21 cellular contexts compared by ENCODE assay signal in genomic region chr10:67782556-67782955, GRCh38. TPM values are rescaled to one million over a fixed set of nuclear protein-coding genes. Genes with fewer than 3 reads are reported as not detected.
DNase-seq lines count a peak whose midpoint lies in the region; ATAC-seq, FAIRE-seq and TF ChIP-seq lines count a peak whose summit lies in the region.
"Had no signal": no experiment of that assay in that cellular context is flagged by ENCODE, and none has a peak within 500 bp of the region (broad histone marks: within the 10 kb centered on the region; RNA-seq: fewer than 3 reads in every experiment).

No MANE protein-coding gene starts in this region.

- no peak for FAIRE-seq in K562 (lab: Jason Lieb, UNC)
- FAIRE-seq: A549, G401.6, GM12891, H1, HepG2 had no signal

- no peak for TF ChIP-seq EP300 in K562 (IDR thresholded peaks at IDR 0.05; ENCODE audit: low read length)

- TF ChIP-seq RAD21 in K562 (CRISPR knock-in tag; conservative IDR thresholded peaks at IDR 0.05 in 1 of 2, IDR thresholded peaks at IDR 0.05 in 1 of 2) = no peak

- H3K4me1 ChIP-seq in K562 (replicated peaks in 1 of 2; ENCODE audit: control insufficient read depth in 2 of 2, insufficient read depth in 2 of 2, low read length in 2 of 2) = no peaks in the 10 kb centered on the region
- peaks cover 5% of the 10 kb centered on the region for H3K4me1 ChIP-seq in osteoblast (ENCODE audit: insufficient read depth, low read length)

- no peak for ATAC-seq in activated CD8-positive, alpha-beta T cell treated with anti-CD3 and anti-CD28 coated beads, Interleukin-2, amount 10 ng/mL, durations not matched to agents 7 days and 5 days
- no peak for ATAC-seq in activated CD8-positive, alpha-beta T cell treated with anti-CD3 and anti-CD28 coated beads for 36 hours
- no peak for ATAC-seq in K562
- no peak for ATAC-seq in stimulated activated memory B cell treated with anti-CD40 and anti-IgM and Interleukin-4, amounts not matched to agents 10 μg/mL and 1 μg/mL and 100 μg/mL, for 72 hours
- ATAC-seq in HG03196 (IDR thresholded peaks at IDR 0.05; ENCODE audit: unreplicated experiment) = no peak
- ATAC-seq: A549, HepG2 had no signal

- H3K36me3 Mint-ChIP-seq in activated CD8-positive, alpha-beta T cell treated with anti-CD3 and anti-CD28 coated beads, Interleukin-2, amount 10 ng/mL, durations not matched to agents 7 days and 5 days (ENCODE audit: low read depth) = no peaks in the 10 kb centered on the region
- no peaks in the 10 kb centered on the region for H3K36me3 Mint-ChIP-seq in activated CD8-positive, alpha-beta T cell treated with anti-CD3 and anti-CD28 coated beads for 36 hours (ENCODE audit: low read depth)
- no peaks in the 10 kb centered on the region for H3K36me3 Mint-ChIP-seq in stimulated activated memory B cell treated with anti-CD40 and anti-IgM and Interleukin-4, amounts not matched to agents 10 μg/mL and 1 μg/mL and 100 μg/mL, for 72 hours
- H3K36me3 Mint-ChIP-seq: CD14-positive monocyte; CD4-positive, alpha-beta memory T cell; IgD-negative memory B cell had no signal

- H3K9me3 ChIP-seq in K562 (replicated peaks; ENCODE audit: control insufficient read depth, insufficient read depth, low read depth, low read length) = no peaks in the 10 kb centered on the region
- H3K9me3 ChIP-seq in osteoblast (ENCODE audit: low read depth, low read length) = no peaks in the 10 kb centered on the region
- H3K9me3 ChIP-seq: A549, BLaER1 had no signal

- POLR2A ChIA-PET in activated CD8-positive, alpha-beta T cell treated with anti-CD3 and anti-CD28 coated beads, Interleukin-2, amount 10 ng/mL, durations not matched to agents 7 days and 5 days (lab: Charles Lee) = interaction anchor here (1.2 to 3.5 kb wide), 2 partner anchors 10 to 19 kb away, joined by 3 to 13 read pairs; no protein-coding TSS in a partner anchor
- POLR2A ChIA-PET in activated CD8-positive, alpha-beta T cell treated with anti-CD3 and anti-CD28 coated beads for 36 hours (lab: Charles Lee) = no interaction called here
- POLR2A ChIA-PET in K562 (lab: Yijun Ruan, JAX) = no interaction called here

- no peak for TF ChIP-seq POLR2A in K562 (conservative IDR thresholded peaks at IDR 0.05)

- H3K4me2 ChIP-seq in K562 (ENCODE audit: insufficient read depth, low read length) = no peak overlapping the region
- H3K4me2 ChIP-seq in osteoblast (ENCODE audit: insufficient read depth, low read length) = no peak overlapping the region
- H3K4me2 ChIP-seq: A549, BLaER1 had no signal

- H3K9me1 ChIP-seq in K562 (ENCODE audit: control insufficient read depth, insufficient read depth, low read length) = no peaks in the 10 kb centered on the region

- no peak for TF ChIP-seq CTCF in activated CD8-positive, alpha-beta T cell treated with anti-CD3 and anti-CD28 coated beads for 36 hours (IDR thresholded peaks at IDR 0.05)
- TF ChIP-seq CTCF in K562 (IDR thresholded peaks at IDR 0.05 in 2 of 3, conservative IDR thresholded peaks at IDR 0.05 in 1 of 3; ENCODE audit: insufficient read depth in 2 of 3, low read depth in 1 of 3, low read length in 3 of 3) (no peak), osteoblast (IDR thresholded peaks at IDR 0.05; ENCODE audit: extremely low read depth, low read depth, low read length) (no peak)

- H4K20me1 ChIP-seq in K562 (replicated peaks; ENCODE audit: control insufficient read depth, insufficient read depth, low read length) (no peaks in the 10 kb centered on the region), osteoblast (ENCODE audit: insufficient read depth, low read length) (no peaks in the 10 kb centered on the region)
- H4K20me1 ChIP-seq: BLaER1 had no signal

- BruUV-seq in K562 (replicated peaks; lab: Mats Ljungman, UMichigan) = no TSS peak

- H2AFZ ChIP-seq in K562 (ENCODE audit: low read depth, low read length) (no peak overlapping the region), osteoblast (ENCODE audit: low read length) (no peak overlapping the region)

- H3K4me3 Mint-ChIP-seq in activated CD8-positive, alpha-beta T cell treated with anti-CD3 and anti-CD28 coated beads, Interleukin-2, amount 10 ng/mL, durations not matched to agents 7 days and 5 days = no peak overlapping the region
- no peak overlapping the region for H3K4me3 Mint-ChIP-seq in activated CD8-positive, alpha-beta T cell treated with anti-CD3 and anti-CD28 coated beads for 36 hours
- H3K4me3 Mint-ChIP-seq in stimulated activated memory B cell treated with anti-CD40 and anti-IgM and Interleukin-4, amounts not matched to agents 10 μg/mL and 1 μg/mL and 100 μg/mL, for 72 hours = no peak overlapping the region
- H3K4me3 Mint-ChIP-seq: CD14-positive monocyte, H9 had no signal

- DNase-seq in activated CD8-positive, alpha-beta T cell treated with anti-CD3 and anti-CD28 coated beads, Interleukin-2, amount 10 ng/mL, durations not matched to agents 7 days and 5 days = no peak
- no peak for DNase-seq in activated CD8-positive, alpha-beta T cell treated with anti-CD3 and anti-CD28 coated beads for 36 hours
- DNase-seq in K562 (ENCODE audit: extremely low read depth in 1 of 4, low spot score in 3 of 4) (no peak), osteoblast (ENCODE audit: insufficient read length, low spot score, missing footprints) (no peak), NCI-H1092 (lab: John Stamatoyannopoulos, UW) (no peak)
- DNase-seq: AML-193; CD4-positive, alpha-beta memory T cell; DMS153; DND-41; H9 had no signal

- 0% methylated on average over 2 of the region's 2 CpGs for WGBS in K562 (ENCODE audit: insufficient coverage, low coverage, missing lambda C conversion rate)

- no peaks in the 10 kb centered on the region for H3K36me3 ChIP-seq in K562 (ENCODE audit: control insufficient read depth, insufficient read depth, low read length)
- no peaks in the 10 kb centered on the region for H3K36me3 ChIP-seq in osteoblast (ENCODE audit: insufficient read depth, low read length)
- H3K36me3 ChIP-seq: BLaER1 had no signal

- H3K79me2 ChIP-seq in K562 (ENCODE audit: control insufficient read depth, insufficient read depth, low read length) (no peaks in the 10 kb centered on the region), osteoblast (ENCODE audit: insufficient read depth, low read length) (no peaks in the 10 kb centered on the region)

- CTCF ChIA-PET in activated CD8-positive, alpha-beta T cell treated with anti-CD3 and anti-CD28 coated beads, Interleukin-2, amount 10 ng/mL, durations not matched to agents 7 days and 5 days (lab: Charles Lee) = interaction anchor here (1.5 to 8.6 kb wide), 4 partner anchors 9 to 86 kb away, joined by 3 to 295 read pairs (median 6); partner anchors contain the start of gene CTNNA3
- CTCF ChIA-PET in activated CD8-positive, alpha-beta T cell treated with anti-CD3 and anti-CD28 coated beads for 36 hours (lab: Charles Lee) = interaction anchor here (0.9 to 7.3 kb wide), 4 partner anchors 16 to 117 kb away, joined by 3 to 225 read pairs (median 32); partner anchors contain the start of gene CTNNA3
- CTCF ChIA-PET in K562 (lab: Yijun Ruan, JAX; ENCODE audit: low intra/inter-chr PET ratio) = interaction anchor here (0.6 kb wide), 2 partner anchors 9 to 1627 kb away, joined by 3 to 4 read pairs; no protein-coding TSS in a partner anchor

- in situ Hi-C loops in K562 (cut with MboI) = loop anchor here (10.0 kb wide), 1 partner anchor 522 kb away; no protein-coding TSS in a partner anchor

- no peaks in the 10 kb centered on the region for H3K27me3 Mint-ChIP-seq in activated CD8-positive, alpha-beta T cell treated with anti-CD3 and anti-CD28 coated beads, Interleukin-2, amount 10 ng/mL, durations not matched to agents 7 days and 5 days (ENCODE audit: low read depth)
- H3K27me3 Mint-ChIP-seq in activated CD8-positive, alpha-beta T cell treated with anti-CD3 and anti-CD28 coated beads for 36 hours = no peaks in the 10 kb centered on the region
- no peaks in the 10 kb centered on the region for H3K27me3 Mint-ChIP-seq in stimulated activated memory B cell treated with anti-CD40 and anti-IgM and Interleukin-4, amounts not matched to agents 10 μg/mL and 1 μg/mL and 100 μg/mL, for 72 hours
- H3K27me3 Mint-ChIP-seq: CD4-positive, alpha-beta memory T cell; IgD-negative memory B cell had no signal

- peak overlapping the region; percentile 3 for H3K27ac Mint-ChIP-seq in activated CD8-positive, alpha-beta T cell treated with anti-CD3 and anti-CD28 coated beads, Interleukin-2, amount 10 ng/mL, durations not matched to agents 7 days and 5 days
- H3K27ac Mint-ChIP-seq in activated CD8-positive, alpha-beta T cell treated with anti-CD3 and anti-CD28 coated beads for 36 hours = no peak overlapping the region
- H3K27ac Mint-ChIP-seq in stimulated activated memory B cell treated with anti-CD40 and anti-IgM and Interleukin-4, amounts not matched to agents 10 μg/mL and 1 μg/mL and 100 μg/mL, for 72 hours = peak overlapping the region; percentile 80
- H3K27ac Mint-ChIP-seq: H9 had no signal

- no peaks in the 10 kb centered on the region for H3K27me3 ChIP-seq in K562 (ENCODE audit: control insufficient read depth in 2 of 2, insufficient read depth in 2 of 2, low read length in 2 of 2)
- H3K27me3 ChIP-seq in osteoblast (ENCODE audit: insufficient read depth, low read length) = peaks cover 7% of the 10 kb centered on the region
- H3K27me3 ChIP-seq: BLaER1 had no signal

- no peak overlapping the region for H3K4me3 ChIP-seq in K562
- H3K4me3 ChIP-seq in osteoblast (ENCODE audit: insufficient read depth, low read length) = no peak overlapping the region
- H3K4me3 ChIP-seq: A549, BLaER1 had no signal

- no peaks in the 10 kb centered on the region for H3K9me3 Mint-ChIP-seq in activated CD8-positive, alpha-beta T cell treated with anti-CD3 and anti-CD28 coated beads, Interleukin-2, amount 10 ng/mL, durations not matched to agents 7 days and 5 days (ENCODE audit: insufficient read depth)
- no peaks in the 10 kb centered on the region for H3K9me3 Mint-ChIP-seq in activated CD8-positive, alpha-beta T cell treated with anti-CD3 and anti-CD28 coated beads for 36 hours
- H3K9me3 Mint-ChIP-seq in stimulated activated memory B cell treated with anti-CD40 and anti-IgM and Interleukin-4, amounts not matched to agents 10 μg/mL and 1 μg/mL and 100 μg/mL, for 72 hours = no peaks in the 10 kb centered on the region
- H3K9me3 Mint-ChIP-seq: CD4-positive, alpha-beta memory T cell; H9 had no signal

- H3K4me1 Mint-ChIP-seq in activated CD8-positive, alpha-beta T cell treated with anti-CD3 and anti-CD28 coated beads, Interleukin-2, amount 10 ng/mL, durations not matched to agents 7 days and 5 days (ENCODE audit: low read depth) = peaks cover 57% of the 10 kb centered on the region
- peaks cover 23% of the 10 kb centered on the region for H3K4me1 Mint-ChIP-seq in activated CD8-positive, alpha-beta T cell treated with anti-CD3 and anti-CD28 coated beads for 36 hours (ENCODE audit: low read depth)
- H3K4me1 Mint-ChIP-seq in stimulated activated memory B cell treated with anti-CD40 and anti-IgM and Interleukin-4, amounts not matched to agents 10 μg/mL and 1 μg/mL and 100 μg/mL, for 72 hours = peaks cover 29% of the 10 kb centered on the region
- H3K4me1 Mint-ChIP-seq: H9 had no signal

- H3K9ac ChIP-seq in K562 (ENCODE audit: insufficient read depth in 1 of 2, low read depth in 2 of 2, low read length in 2 of 2) = no peak overlapping the region
- H3K9ac ChIP-seq: BLaER1 had no signal

- intact Hi-C loops in activated CD8-positive, alpha-beta T cell treated with anti-CD3 and anti-CD28 coated beads for 36 hours (cut with micrococcal nuclease) = loop anchor here (5.0 kb wide), 1 partner anchor 115 kb away; no protein-coding TSS in a partner anchor
- intact Hi-C loops in K562 (cut with micrococcal nuclease) = loop anchor here (10.0 kb wide), 1 partner anchor 292 kb away; the partner anchor contains the start of gene HERC4

- no peak overlapping the region for H3K27ac ChIP-seq in K562 (ENCODE audit: extremely low read depth, low read depth, low read length)
- H3K27ac ChIP-seq in osteoblast (ENCODE audit: low read depth, low read length) = no peak overlapping the region
- H3K27ac ChIP-seq: 22Rv1, A549, BLaER1 had no signal

RNA-seq across cellular contexts. Expression of gene DNAJC12, which starts 55.4 kb away (rescaled TPM):
- total RNA-seq in activated CD8-positive, alpha-beta T cell treated with anti-CD3 and anti-CD28 coated beads, Interleukin-2, amount 10 ng/mL, durations not matched to agents 7 days and 5 days = 1 to 10 TPM; 2.6 to 3.0 TPM
- 10 to 100 TPM; 29.1 to 32.5 TPM for total RNA-seq in activated CD8-positive, alpha-beta T cell treated with anti-CD3 and anti-CD28 coated beads for 36 hours
- 1.6 and 6.8 TPM in 2 replicates for total RNA-seq in K562 (2011; cell fraction: chromatin; rRNA removed; ENCODE audit: low replicate concordance)
- total RNA-seq in K562 (2011; cell fraction: nucleolus; rRNA removed) = 1.7 and 2.5 TPM in 2 replicates
- 2.4 and 4.7 TPM in 2 replicates for total RNA-seq in K562 (2011; cell fraction: nucleoplasm; rRNA removed)
- 41.6 and 46.5 TPM in 2 replicates for total RNA-seq in K562 (2014; rRNA removed)
- total RNA-seq in K562 (2014; rRNA removed; fragmentation: Illumina TruSeq; extraction: Trizol) = 68.5 and 79.7 TPM in 2 replicates
- 32.3 and 34.4 TPM in 2 replicates for total RNA-seq in K562 (2015; rRNA removed; fragmentation: Illumina TruSeq; extraction: Trizol)
- 37.0 and 42.4 TPM in 2 replicates for total RNA-seq in K562 (2021)
- 7.4 and 7.7 TPM in 2 replicates for polyA plus RNA-seq in K562 (2011; rRNA removed)
- 1.1 and 3.8 TPM in 2 replicates for polyA plus RNA-seq in K562 (2011; cell fraction: cytosol; rRNA removed)
- 0.51 and 1.2 TPM in 2 replicates for polyA plus RNA-seq in K562 (2011; cell fraction: nucleus; rRNA removed)
- polyA plus RNA-seq in K562 (2012) = 30.3 and 94.1 TPM in 2 replicates
- 88.4 and 90.9 TPM in 2 replicates for polyA plus RNA-seq in K562 (2014; fragmentation: Illumina TruSeq; extraction: Trizol)
- polyA plus RNA-seq in K562 (2014; fragmentation: Nextera tagmentation; extraction: Ambion mirVana) = 10 to 100 TPM; 92.2 to 95.9 TPM
- 54.4 and 74.3 TPM in 2 replicates for polyA plus RNA-seq in K562 (2014; rRNA removed)
- 1.9 and 3.2 TPM in 2 replicates for polyA minus RNA-seq in K562 (2011; rRNA and poly(A)+ RNA removed)
- 1.7 and 2.1 TPM in 2 replicates for polyA minus RNA-seq in K562 (2011; cell fraction: cytosol; rRNA and poly(A)+ RNA removed)
- polyA minus RNA-seq in K562 (2011; cell fraction: nucleus; rRNA and poly(A)+ RNA removed) = 0.40 and 1.1 TPM in 2 replicates
- 4.0 and 6.2 TPM in 2 replicates for total RNA-seq in osteoblast
- total RNA-seq: CD4-positive, alpha-beta memory T cell had no signal
- polyA plus RNA-seq: CD14-positive monocyte, IgD-negative memory B cell had no signal
